ENCODE assay signal across 1 cellular context in the genomic region with DNA sequence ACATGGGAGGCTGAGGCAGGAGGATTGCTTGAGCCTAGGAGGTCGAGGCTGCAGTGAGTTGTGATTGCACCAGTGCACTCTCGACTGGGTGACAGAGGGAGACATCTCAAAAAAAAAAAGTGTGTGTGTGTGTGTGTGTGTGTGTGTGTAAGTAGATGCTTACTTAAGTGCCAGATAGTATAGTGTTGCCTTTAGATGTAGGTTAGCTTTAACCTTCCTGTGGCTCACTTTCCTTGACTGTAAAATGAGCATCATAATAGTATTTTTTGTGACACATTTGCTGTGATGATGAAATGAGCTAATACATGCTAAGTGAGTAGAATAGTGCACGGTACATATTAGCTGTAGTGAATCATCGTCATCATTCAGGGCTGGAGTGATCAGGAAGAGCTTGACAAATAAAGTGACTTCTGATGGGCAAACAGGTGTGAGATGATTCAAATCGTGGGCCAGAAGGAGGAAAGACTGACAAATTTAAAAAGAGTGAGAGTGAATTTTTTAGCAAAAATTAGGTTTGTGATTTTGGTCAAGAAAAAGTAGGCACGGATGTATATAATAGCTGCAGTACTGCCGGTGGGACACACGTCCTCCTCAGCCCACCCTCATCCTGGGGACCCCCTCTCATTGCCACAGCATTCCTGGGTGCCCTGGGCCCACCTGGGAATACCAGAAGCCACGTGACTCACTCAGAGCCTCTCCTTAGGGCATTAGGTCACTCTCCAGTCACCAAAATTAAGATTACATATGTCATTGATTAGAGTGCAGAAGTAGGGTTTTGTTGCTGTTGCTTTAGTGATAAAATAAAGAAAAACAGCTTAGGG.
TF ChIP-seq lines count a peak whose summit lies in the region.

No MANE protein-coding gene starts in this region.

TF ChIP-seq in SK-N-SH treated with all-trans-retinoic acid at 6 μM for 48 hours, 23 proteins besides CTCF, POLR2A, EP300 and RAD21 (continued from another document):
- TF ChIP-seq, protein P1, sequence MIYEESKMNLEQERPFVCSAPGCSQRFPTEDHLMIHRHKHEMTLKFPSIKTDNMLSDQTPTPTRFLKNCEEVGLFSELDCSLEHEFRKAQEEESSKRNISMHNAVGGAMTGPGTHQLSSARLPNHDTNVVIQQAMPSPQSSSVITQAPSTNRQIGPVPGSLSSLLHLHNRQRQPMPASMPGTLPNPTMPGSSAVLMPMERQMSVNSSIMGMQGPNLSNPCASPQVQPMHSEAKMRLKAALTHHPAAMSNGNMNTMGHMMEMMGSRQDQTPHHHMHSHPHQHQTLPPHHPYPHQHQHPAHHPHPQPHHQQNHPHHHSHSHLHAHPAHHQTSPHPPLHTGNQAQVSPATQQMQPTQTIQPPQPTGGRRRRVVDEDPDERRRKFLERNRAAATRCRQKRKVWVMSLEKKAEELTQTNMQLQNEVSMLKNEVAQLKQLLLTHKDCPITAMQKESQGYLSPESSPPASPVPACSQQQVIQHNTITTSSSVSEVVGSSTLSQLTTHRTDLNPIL (CRISPR knock-in tag; IDR thresholded peaks at IDR 0.05; ENCODE audit: low read depth), result no peak
- TF ChIP-seq ZNF70 (CRISPR knock-in tag; IDR thresholded peaks at IDR 0.05), result no peak
